Comparison of ENCODE assay signal across 21 cellular contexts in the genomic region with DNA sequence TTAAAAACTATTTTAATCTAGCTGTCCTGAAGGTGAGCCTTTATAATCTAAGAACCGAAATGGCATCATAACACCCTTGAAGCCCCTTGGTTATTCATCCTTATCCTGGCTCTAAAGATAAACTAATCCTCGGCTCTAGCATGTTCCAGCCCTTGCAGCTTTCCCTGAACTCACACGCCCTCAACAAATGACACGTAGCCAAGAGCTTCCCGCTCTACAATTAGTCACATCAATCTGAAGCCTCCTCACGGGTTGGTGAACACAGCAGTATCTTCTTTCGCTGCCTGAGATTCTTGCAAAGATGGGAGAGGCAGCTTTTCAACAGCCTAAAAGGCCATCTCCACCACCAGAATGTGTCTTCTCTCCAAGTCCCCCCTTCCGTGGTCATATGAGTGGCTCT. TPM values are rescaled to one million over a fixed set of nuclear protein-coding genes. Genes with fewer than 3 reads are reported as not detected.
A peak's percentile ranks its signal among the peaks of the same experiment; 100 is the strongest.
DNase-seq lines count a peak whose midpoint lies in the region; FAIRE-seq and TF ChIP-seq lines count a peak whose summit lies in the region.
"Had no signal": no experiment of that assay in that cellular context is flagged by ENCODE, and none has a peak within 500 bp of the region (broad histone marks: within the 10 kb centered on the region; RNA-seq: fewer than 3 reads in every experiment).

No MANE protein-coding gene starts in this region.

- H3K4me3 Mint-ChIP-seq in astrocyte (ENCODE audit: unreplicated experiment) = no peak overlapping the region
- H3K4me3 Mint-ChIP-seq: CD14-positive monocyte, HFFc6 had no signal

- H3K27ac Mint-ChIP-seq in astrocyte (ENCODE audit: unreplicated experiment) = no peak overlapping the region
- H3K27ac Mint-ChIP-seq: HFFc6 had no signal

- peaks cover 3% of the 10 kb centered on the region for H3K9me3 Mint-ChIP-seq in astrocyte (ENCODE audit: unreplicated experiment)
- H3K9me3 Mint-ChIP-seq: HFFc6 had no signal

- H3K36me3 ChIP-seq in astrocyte (ENCODE audit: insufficient read depth, low read length) = no peaks in the 10 kb centered on the region

- no peak overlapping the region for H2AFZ ChIP-seq in astrocyte (ENCODE audit: low read depth, low read length)

- no peak overlapping the region for H3K27ac ChIP-seq in astrocyte (ENCODE audit: low read depth, low read length)
- H3K27ac ChIP-seq: SK-N-MC had no signal

- H3K27me3 Mint-ChIP-seq in astrocyte (ENCODE audit: low read depth, unreplicated experiment) = peaks cover 14% of the 10 kb centered on the region

- H3K27me3 ChIP-seq in astrocyte (ENCODE audit: insufficient read depth, low read length) = peaks cover 16% of the 10 kb centered on the region

- peaks cover 9% of the 10 kb centered on the region for H3K4me1 Mint-ChIP-seq in astrocyte (ENCODE audit: low read depth, unreplicated experiment)
- H3K4me1 Mint-ChIP-seq: CD14-positive monocyte had no signal

- no peaks in the 10 kb centered on the region for H3K79me2 ChIP-seq in astrocyte (ENCODE audit: insufficient read depth, low read length)

- TF ChIP-seq CTCF in astrocyte (IDR thresholded peaks at IDR 0.05; ENCODE audit: insufficient read depth, low read depth, low read length) = no peak

- no peak overlapping the region for H3K9ac ChIP-seq in astrocyte (ENCODE audit: low read length)

- CTCF ChIA-PET in HEK293T (lab: Yijun Ruan, JAX) = interaction anchor here (0.8 to 1.9 kb wide), 4 partner anchors 27 to 131 kb away, joined by 3 to 11 read pairs (median 4); no protein-coding TSS in a partner anchor

- no peak overlapping the region for H3K4me2 ChIP-seq in astrocyte (ENCODE audit: low read length)

- no peak for FAIRE-seq in astrocyte (lab: Jason Lieb, UNC)
- FAIRE-seq: A204.1, GM19239, HepG2 had no signal

- H4K20me1 ChIP-seq in astrocyte (ENCODE audit: insufficient read depth, low read length) = no peaks in the 10 kb centered on the region

- H3K4me3 ChIP-seq in astrocyte (ENCODE audit: insufficient read depth, low read depth, low read length) = no peak overlapping the region
- H3K4me3 ChIP-seq: SK-N-MC had no signal

- no peaks in the 10 kb centered on the region for H3K9me3 ChIP-seq in astrocyte (ENCODE audit: insufficient read depth, low read depth, low read length)

- H3K36me3 Mint-ChIP-seq in astrocyte (ENCODE audit: low read depth, unreplicated experiment) = no peaks in the 10 kb centered on the region
- H3K36me3 Mint-ChIP-seq: CD14-positive monocyte had no signal

- DNase-seq in NCI-H446 (lab: John Stamatoyannopoulos, UW) (peak; percentile 24 to 42), NCI-H446 treated with DMSO at 0.1 percent for 48 hours (lab: John Stamatoyannopoulos, UW) (no peak), astrocyte (ENCODE audit: low read depth) (peak; percentile 14), left kidney (ENCODE audit: low read depth, low spot score) (peak; percentile 87), DMS114 treated with DMSO at 0.1 percent for 48 hours (lab: John Stamatoyannopoulos, UW; ENCODE audit: unreplicated experiment) (no peak), NCI-H226 (no peak), T-helper 9 cell (no peak), HEK293T (ENCODE audit: extremely low spot score) (no peak)
- DNase-seq: DMS53, HFFc6, KG1, NCI-H1092, NCI-H146, NCI-H2081, NCI-H748 treated with DMSO at 0.1 percent for 48 hours, Right ventricle myocardium superior had no signal

- H3K4me1 ChIP-seq in astrocyte (ENCODE audit: insufficient read depth, low read length) = no peaks in the 10 kb centered on the region

- POLR2A ChIA-PET in HEK293T (lab: Yijun Ruan, JAX) = no interaction called here

TF ChIP-seq in HEK293T, 16 proteins besides CTCF, POLR2A, EP300 and RAD21:
- TF ChIP-seq SUZ12 (IDR thresholded peaks at IDR 0.05) (no peak), CTBP1 (IDR thresholded peaks at IDR 0.05; ENCODE audit: borderline replicate concordance) (no peak), ZNF384 (IDR thresholded peaks at IDR 0.05) (no peak), TARDBP (IDR thresholded peaks at IDR 0.05) (no peak), HDGF (IDR thresholded peaks at IDR 0.05; ENCODE audit: borderline replicate concordance) (no peak)

RNA-seq across cellular contexts. Expression of a gene that starts 4.1 kb away (rescaled TPM):
- total RNA-seq in astrocyte = 59.0 and 82.5 TPM in 2 replicates

Comparison
In these comparisons a context has a peak if more than half of its experiments do, and no peak if none do; other contexts are left out.
1. DNase-seq: peak in NCI-H446 (2 of 2), astrocyte (single experiment) and left kidney (single experiment); none in NCI-H446 treated with DMSO at 0.1 percent for 48 hours (single experiment), DMS114 treated with DMSO at 0.1 percent for 48 hours (single experiment), NCI-H226 (single experiment), T-helper 9 cell (single experiment) and HEK293T (single experiment).